8 cellular contexts compared by ENCODE assay signal in the genomic region with DNA sequence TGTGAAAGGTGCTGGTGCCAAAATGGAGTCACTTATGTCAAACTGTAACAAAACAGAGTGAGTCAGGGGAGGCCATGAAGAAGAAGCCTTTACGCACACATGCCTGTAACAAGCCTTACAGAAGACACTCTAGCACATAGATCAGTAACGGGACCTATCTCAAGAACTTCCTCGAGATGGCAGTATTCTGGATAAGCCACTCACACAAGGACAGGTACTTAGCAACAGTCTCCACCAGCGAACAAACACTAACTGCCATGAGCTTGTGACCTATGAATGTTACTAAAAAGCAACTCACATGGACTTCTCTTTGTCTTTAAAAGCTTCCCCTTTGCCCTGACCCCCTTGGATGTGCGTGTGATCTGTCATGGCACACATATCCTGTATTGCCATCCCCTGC.
DNase-seq lines count a peak whose midpoint lies in the region; ATAC-seq and TF ChIP-seq lines count a peak whose summit lies in the region.

No MANE protein-coding gene starts in this region.

- DNase-seq in GM10266 (ENCODE audit: extremely low spot score) (no peak), SK-MEL-5 (ENCODE audit: low read depth, low spot score) (peak; percentile 79), kidney tubule cell (ENCODE audit: low spot score) (peak; percentile 49), GM19240 (ENCODE audit: insufficient read length, low spot score) (no peak)

- TF ChIP-seq CTCF in GM10266 (IDR thresholded peaks at IDR 0.05; ENCODE audit: control insufficient read depth, insufficient read depth, low read depth, missing control alignments), result peak; percentile 26

- peak; percentile 88 for ATAC-seq in HG03342 (IDR thresholded peaks at IDR 0.05; ENCODE audit: unreplicated experiment)
- ATAC-seq in GM19035 (IDR thresholded peaks at IDR 0.05; ENCODE audit: unreplicated experiment), result no peak
- no peak for ATAC-seq in GM19467 (IDR thresholded peaks at IDR 0.05; ENCODE audit: unreplicated experiment)
- no peak for ATAC-seq in HG02759 (IDR thresholded peaks at IDR 0.05; ENCODE audit: unreplicated experiment)

- in situ Hi-C loops in SK-MEL-5 (cut with HindIII; ENCODE audit: low pct_unique_long_range_greater_than_20kb, low sequenced_read_pairs), result no loop called here

Comparison
In these comparisons a context has a peak if more than half of its experiments do, and no peak if none do; other contexts are left out.
1. DNase-seq: peak in SK-MEL-5 (single experiment) and kidney tubule cell (single experiment); none in GM10266 (single experiment) and GM19240 (single experiment).